9 cellular contexts compared by ENCODE assay signal in the genomic region with DNA sequence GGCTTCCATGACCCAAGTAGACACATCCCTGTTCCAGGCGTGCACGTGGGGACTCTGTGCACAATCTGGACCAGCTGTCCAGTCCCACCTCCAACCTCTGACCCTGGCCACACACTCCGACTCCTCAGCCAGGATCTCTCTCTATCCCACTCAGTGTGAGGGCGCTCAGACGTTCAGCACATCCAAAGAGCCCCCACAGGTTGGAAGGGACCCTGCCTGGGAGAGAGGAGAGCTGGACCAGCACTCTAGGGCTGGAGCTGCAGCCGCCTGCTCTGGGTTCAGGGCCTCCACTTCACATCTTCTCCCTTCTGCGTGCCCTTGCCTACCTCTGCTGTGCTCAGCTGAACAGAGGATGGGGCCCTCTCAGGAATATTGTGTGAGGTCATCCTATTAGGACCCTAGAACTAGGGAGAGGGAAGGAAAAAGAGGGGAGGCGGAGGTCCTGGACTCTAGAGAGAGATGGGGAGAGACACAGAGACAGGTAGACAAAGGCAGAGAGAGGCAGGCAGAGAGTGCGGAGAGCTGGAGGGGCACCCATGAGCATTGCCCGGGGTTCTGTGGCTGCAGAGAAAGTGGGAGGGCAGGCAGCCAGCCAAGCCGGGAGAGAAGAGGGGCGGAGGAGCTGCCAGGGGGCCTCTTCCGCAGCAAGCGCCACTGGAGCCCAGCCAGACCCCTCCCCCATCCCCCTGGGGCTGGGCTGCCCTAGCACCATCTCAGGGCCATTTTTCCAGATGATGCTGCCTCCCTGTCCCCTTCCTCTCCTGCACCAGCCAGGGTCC. TPM values are rescaled to one million over a fixed set of nuclear protein-coding genes. Genes with fewer than 3 reads are reported as not detected.
A peak's percentile ranks its signal among the peaks of the same experiment; 100 is the strongest.
DNase-seq lines count a peak whose midpoint lies in the region; ATAC-seq and TF ChIP-seq lines count a peak whose summit lies in the region.
"Had no signal": no experiment of that assay in that cellular context is flagged by ENCODE, and none has a peak within 500 bp of the region (broad histone marks: within the 10 kb centered on the region; RNA-seq: fewer than 3 reads in every experiment).

No MANE protein-coding gene starts in this region.

- no peak for ATAC-seq in natural killer cell
- ATAC-seq in HG03460 (IDR thresholded peaks at IDR 0.05; ENCODE audit: unreplicated experiment), result no peak
- ATAC-seq in GM21825 (IDR thresholded peaks at IDR 0.05; ENCODE audit: unreplicated experiment), result no peak

- no peaks in the 10 kb centered on the region for H3K9me3 ChIP-seq in BLaER1 treated with 17β-estradiol and CSF1 and Interleukin-3, amounts not matched to agents 10 nM and 100 nM (replicated peaks in 1 of 11)
- no peaks in the 10 kb centered on the region for H3K9me3 ChIP-seq in HUES64 (ENCODE audit: insufficient read depth, low read depth, low read length)

- H3K4me1 ChIP-seq in BLaER1 treated with 17β-estradiol and CSF1 and Interleukin-3, amounts not matched to agents 10 nM and 100 nM, result peaks cover 29 to 90% (median 82%) of the 10 kb centered on the region in 10 experiments
- peaks cover 13% of the 10 kb centered on the region for H3K4me1 ChIP-seq in HUES64 (ENCODE audit: insufficient read depth, low read length)

- H3K4me3 ChIP-seq in BLaER1 treated with 17β-estradiol and CSF1 and Interleukin-3, amounts not matched to agents 10 nM and 100 nM, result peak overlapping the region; percentile 44 to 80 (median 70); a peak in 19 of 20 replicates
- peak overlapping the region; percentile 68 for H3K4me3 ChIP-seq in HUES64 (ENCODE audit: low read length)

- peaks cover 0 to 3% (median 0%) of the 10 kb centered on the region in 5 experiments for H3K9me3 Mint-ChIP-seq in brain
- no peaks in the 10 kb centered on the region for H3K9me3 Mint-ChIP-seq in natural killer cell

- no peaks in the 10 kb centered on the region for H3K36me3 Mint-ChIP-seq in brain
- no peaks in the 10 kb centered on the region for H3K36me3 Mint-ChIP-seq in natural killer cell

- WGBS in HUES64, result 27% methylated on average over 14 of the region's 14 CpGs

- H3K27me3 ChIP-seq in BLaER1 treated with 17β-estradiol and CSF1 and Interleukin-3, amounts not matched to agents 10 nM and 100 nM, result peaks cover 0 to 35% (median 0%) of the 10 kb centered on the region in 11 experiments; a peak in 4 of 22 replicates
- H3K27me3 ChIP-seq in HUES64 (ENCODE audit: insufficient read depth, low read length), result peaks cover 54% of the 10 kb centered on the region

- peak overlapping the region; percentile 77 to 85 (median 82) for H3K4me3 Mint-ChIP-seq in brain
- peak overlapping the region; percentile 79 for H3K4me3 Mint-ChIP-seq in natural killer cell

- TF ChIP-seq CTCF in brain (conservative IDR thresholded peaks at IDR 0.05) (no peak), natural killer cell (IDR thresholded peaks at IDR 0.05) (no peak)

- no peak for DNase-seq in natural killer cell
- DNase-seq in activated CD4-positive, CD25-positive, alpha-beta regulatory T cell (lab: John Stamatoyannopoulos, UW), result no peak
- no peak for DNase-seq in SIG-M5 treated with dmso at 0.1 percent for 504 hours (lab: John Stamatoyannopoulos, UW; ENCODE audit: unreplicated experiment)

- H3K4me1 Mint-ChIP-seq in brain (peaks cover 80% of the 10 kb centered on the region), natural killer cell (peaks cover 4 to 12% of the 10 kb centered on the region in 2 donors)

- H3K27me3 Mint-ChIP-seq in brain (peaks cover 5% of the 10 kb centered on the region), natural killer cell (ENCODE audit: low read depth in 2 of 2) (peaks cover 31 to 39% of the 10 kb centered on the region in 2 donors)

- H3K9ac ChIP-seq in BLaER1 treated with 17β-estradiol and CSF1 and Interleukin-3, amounts not matched to agents 10 nM and 100 nM, result peak overlapping the region in 8 of 11 experiments; percentile 63 to 82 (median 76); a peak in 16 of 22 replicates
- H3K9ac ChIP-seq in HUES64 (ENCODE audit: low read depth, low read length), result no peak overlapping the region

- H3K27ac ChIP-seq in BLaER1 treated with 17β-estradiol and CSF1 and Interleukin-3, amounts not matched to agents 10 nM and 100 nM, result peak overlapping the region in 7 of 11 experiments; percentile 12 to 71 (median 65); a peak in 12 of 22 replicates
- H3K27ac ChIP-seq in HUES64 (ENCODE audit: low read depth, low read length), result no peak overlapping the region

- intact Hi-C loops in natural killer cell (cut with micrococcal nuclease), result no loop called here

- peaks cover 0 to 7% (median 0%) of the 10 kb centered on the region in 11 experiments; a peak in 3 of 22 replicates for H3K36me3 ChIP-seq in BLaER1 treated with 17β-estradiol and CSF1 and Interleukin-3, amounts not matched to agents 10 nM and 100 nM
- H3K36me3 ChIP-seq in HUES64 (ENCODE audit: insufficient read depth, low read length), result no peaks in the 10 kb centered on the region

- H3K27ac Mint-ChIP-seq in brain (peak overlapping the region; percentile 52 to 73 (median 69)), natural killer cell (no peak overlapping the region)

- H4K20me1 ChIP-seq in BLaER1 treated with 17β-estradiol and CSF1 and Interleukin-3, amounts not matched to agents 10 nM and 100 nM, result peaks cover 0 to 15% (median 0%) of the 10 kb centered on the region in 11 experiments; a peak in 3 of 22 replicates

- H3K4me2 ChIP-seq in BLaER1 treated with 17β-estradiol and CSF1 and Interleukin-3, amounts not matched to agents 10 nM and 100 nM, result peak overlapping the region; percentile 93 to 100 (median 97)

RNA-seq across cellular contexts. Expression of gene TNS1, which starts 8.2 kb away (rescaled TPM):
- polyA plus RNA-seq in HUES64 (2013, experiment 1 of 2), result 2.9 TPM
- 5.5 TPM for polyA plus RNA-seq in HUES64 (2013, experiment 2 of 2)
- polyA plus RNA-seq in brain (ENCODE audit: insufficient read depth, low read depth, low replicate concordance), result 23.1 TPM
- total RNA-seq in natural killer cell, result 1 to 10 TPM; 1.1 to 3.0 (median 2.1) TPM

RNA-seq across cellular contexts. Expression of gene RUFY4, which starts 58.0 kb away (rescaled TPM):
- 0.15 TPM for polyA plus RNA-seq in HUES64 (2013, experiment 1 of 2)
- not detected for polyA plus RNA-seq in HUES64 (2013, experiment 2 of 2)
- polyA plus RNA-seq in brain (ENCODE audit: insufficient read depth, low read depth, low replicate concordance), result not detected
- 1 to 10 TPM in 2 of 3 donors, under 1 TPM in 1; 0.82 to 3.1 (median 1.8) TPM for total RNA-seq in natural killer cell
- total RNA-seq: M059J had no signal

Comparison
In these comparisons a context has a peak if more than half of its experiments do, and no peak if none do; other contexts are left out.
1. H3K27ac Mint-ChIP-seq: peak in brain (5 of 5); none in natural killer cell (0 of 2).